In the genomic region with DNA sequence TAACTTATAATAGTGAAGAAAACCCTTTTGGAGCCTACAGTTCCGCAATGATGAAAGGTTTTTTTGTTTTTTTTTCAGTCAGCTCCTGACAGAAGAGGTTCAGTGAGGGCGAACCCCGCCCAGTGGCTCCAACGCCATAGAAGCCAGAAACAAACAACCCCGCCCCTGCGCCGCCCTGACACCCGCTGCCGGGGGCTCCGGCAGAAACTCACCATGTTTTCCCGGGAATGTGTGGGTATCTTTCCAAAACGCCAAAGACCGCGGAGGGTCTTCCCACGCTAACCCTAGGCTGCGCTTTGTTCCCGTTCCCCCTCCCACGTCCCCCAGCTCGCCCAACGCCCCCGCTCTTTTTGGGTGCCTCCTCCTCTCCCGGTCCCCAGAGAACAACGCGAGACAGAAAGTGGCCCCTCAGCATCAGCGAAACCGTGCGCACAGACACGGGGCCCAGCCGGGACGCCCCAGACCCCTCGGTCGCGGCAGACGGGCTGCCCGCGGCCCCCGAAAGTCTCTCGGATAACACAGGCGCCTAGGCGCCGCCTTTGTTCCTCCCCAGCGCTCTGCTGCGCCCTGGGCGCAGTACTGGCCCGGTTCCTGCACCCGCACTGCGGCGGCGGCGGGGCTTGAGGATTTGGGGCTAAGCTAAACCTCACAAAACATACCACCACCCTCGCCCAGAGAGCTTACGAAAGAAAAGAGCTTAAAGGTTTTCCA, we compare ENCODE assay signal across 8 cellular contexts.
A peak's percentile ranks its signal among the peaks of the same experiment; 100 is the strongest.
DNase-seq lines count a peak whose midpoint lies in the region; ATAC-seq lines count a peak whose summit lies in the region.

No MANE protein-coding gene starts in this region.

- H3K27ac ChIP-seq in epithelial cell of prostate = peak overlapping the region; percentile 64
- H3K27ac ChIP-seq in mucosa of rectum (ENCODE audit: low read depth in 2 of 2, low read length in 2 of 2) = peak overlapping the region; percentile 89 to 97

- H3K9me3 ChIP-seq in mucosa of rectum (ENCODE audit: control insufficient read depth in 2 of 2, low read length in 2 of 2) = no peaks in the 10 kb centered on the region

- peak; percentile 40 for ATAC-seq in GM18870 (IDR thresholded peaks at IDR 0.05; ENCODE audit: unreplicated experiment)
- ATAC-seq in HG03159 (IDR thresholded peaks at IDR 0.05; ENCODE audit: unreplicated experiment) = peak; percentile 38

- peaks cover 0 to 2% of the 10 kb centered on the region in 2 donors for H3K36me3 ChIP-seq in mucosa of rectum (ENCODE audit: control insufficient read depth in 2 of 2, insufficient read depth in 2 of 2, low read length in 2 of 2)

- H3K27me3 ChIP-seq in mucosa of rectum (ENCODE audit: control insufficient read depth in 2 of 2, insufficient read depth in 2 of 2, low read length in 2 of 2) = no peaks in the 10 kb centered on the region

- H3K4me1 ChIP-seq in mucosa of rectum (ENCODE audit: control insufficient read depth in 2 of 2, insufficient read depth in 2 of 2, low read length in 2 of 2) = peaks cover 0 to 4% of the 10 kb centered on the region in 2 donors

- H3K9ac ChIP-seq in mucosa of rectum (ENCODE audit: low read depth in 1 of 2, low read length in 2 of 2) = peak overlapping the region; percentile 85

- DNase-seq in AG20443 (ENCODE audit: low spot score) = peak; percentile 78
- DNase-seq in NCI-H748 (lab: John Stamatoyannopoulos, UW; ENCODE audit: unreplicated experiment) = peak; percentile 75
- peak; percentile 84 for DNase-seq in activated CD8-positive, alpha-beta memory T cell treated with anti-CD3 and anti-CD28 coated beads, Interleukin-2, amount 50 U/mL, for 48 hours
- no peak for DNase-seq in epithelial cell of prostate (ENCODE audit: low read depth, low spot score)
- DNase-seq in stimulated activated CD8-positive, alpha-beta memory T cell treated with anti-CD3 and anti-CD28 coated beads, Interleukin-4, amount 100 ng/mL, for 24 hours (ENCODE audit: low read depth) = peak; percentile 63

- peak overlapping the region; percentile 74 to 85 for H3K4me3 ChIP-seq in mucosa of rectum (ENCODE audit: low read length in 2 of 2)
